Comparison of ENCODE assay signal across 9 cellular contexts in the genomic region with DNA sequence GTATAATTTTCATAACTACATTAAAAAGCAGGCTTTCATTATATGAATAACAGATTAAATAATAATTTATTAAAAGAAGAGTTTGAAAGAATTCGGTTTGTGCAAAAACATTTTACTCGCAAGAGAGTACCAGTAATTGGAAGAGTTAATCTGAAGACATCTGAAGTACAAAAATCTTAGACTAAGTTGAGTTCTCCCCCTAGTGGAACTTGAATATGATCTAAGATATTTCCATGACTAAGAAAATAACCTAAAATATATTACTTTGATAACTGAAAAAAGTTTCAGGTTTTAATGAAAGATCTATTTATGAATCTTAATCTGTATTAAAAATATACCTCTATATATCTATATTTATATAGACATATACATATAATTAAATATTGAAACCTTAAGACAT.
DNase-seq lines count a peak whose midpoint lies in the region; ATAC-seq and TF ChIP-seq lines count a peak whose summit lies in the region.
"Had no signal": no experiment of that assay in that cellular context is flagged by ENCODE, and none has a peak within 500 bp of the region (broad histone marks: within the 10 kb centered on the region; RNA-seq: fewer than 3 reads in every experiment).

No MANE protein-coding gene starts in this region.

- no peak overlapping the region for H3K9ac ChIP-seq in OCI-LY3 (ENCODE audit: low read length)

- no peaks in the 10 kb centered on the region for H3K4me1 ChIP-seq in OCI-LY3 (ENCODE audit: low read length)
- H3K4me1 ChIP-seq: HAP-1 had no signal

- no peaks in the 10 kb centered on the region for H3K27me3 ChIP-seq in OCI-LY3 (ENCODE audit: low read depth, low read length)

- TF ChIP-seq CTCF in AG09319 (IDR thresholded peaks at IDR 0.05; ENCODE audit: low read depth, low read length), result peak; percentile 39
- TF ChIP-seq CTCF in OCI-LY3 (IDR thresholded peaks at IDR 0.05; ENCODE audit: low read depth, low read length), result peak; percentile 50
- TF ChIP-seq CTCF in fibroblast of mammary gland (conservative IDR thresholded peaks at IDR 0.05; ENCODE audit: control insufficient read depth, insufficient read depth, low read depth, low read length), result peak; percentile 43

- H3K27ac ChIP-seq in OCI-LY3 (ENCODE audit: low read length), result no peak overlapping the region

- H3K79me2 ChIP-seq in OCI-LY3 (ENCODE audit: low read length), result no peaks in the 10 kb centered on the region

- peak; percentile 59 for ATAC-seq in GM18909 (IDR thresholded peaks at IDR 0.05; ENCODE audit: poor library complexity, unreplicated experiment)
- ATAC-seq in GM21737 (IDR thresholded peaks at IDR 0.05; ENCODE audit: unreplicated experiment), result no peak

- H3K4me3 ChIP-seq in OCI-LY3 (ENCODE audit: low read length), result no peak overlapping the region
- H3K4me3 ChIP-seq in fibroblast of mammary gland (ENCODE audit: control insufficient read depth, low read depth, low read length), result no peak overlapping the region
- H3K4me3 ChIP-seq: HAP-1 had no signal

- H3K9me3 ChIP-seq in OCI-LY3 (ENCODE audit: insufficient read depth, low read length), result no peaks in the 10 kb centered on the region
- H3K9me3 ChIP-seq: HAP-1 had no signal

- no peak overlapping the region for H2AFZ ChIP-seq in OCI-LY3 (ENCODE audit: low read depth, low read length)

- no peaks in the 10 kb centered on the region for H4K20me1 ChIP-seq in OCI-LY3 (ENCODE audit: insufficient read depth, low read length)

- no peak for DNase-seq in AG09319 (ENCODE audit: extremely low read depth, low read depth)
- DNase-seq in fibroblast of mammary gland (ENCODE audit: low read depth), result peak; percentile 64
- DNase-seq in NCI-H526 treated with DMSO at 0.1 percent for 48 hours (lab: John Stamatoyannopoulos, UW), result no peak
- no peak for DNase-seq in retina
- no peak for DNase-seq in NCI-H748 treated with DMSO at 0.1 percent for 48 hours (lab: John Stamatoyannopoulos, UW)

- H3K36me3 ChIP-seq in OCI-LY3 (replicated peaks; ENCODE audit: low read depth, low read length), result no peaks in the 10 kb centered on the region
- H3K36me3 ChIP-seq: HAP-1 had no signal

- H3K4me2 ChIP-seq in OCI-LY3 (ENCODE audit: low read length), result no peak overlapping the region
